In the genomic region with DNA sequence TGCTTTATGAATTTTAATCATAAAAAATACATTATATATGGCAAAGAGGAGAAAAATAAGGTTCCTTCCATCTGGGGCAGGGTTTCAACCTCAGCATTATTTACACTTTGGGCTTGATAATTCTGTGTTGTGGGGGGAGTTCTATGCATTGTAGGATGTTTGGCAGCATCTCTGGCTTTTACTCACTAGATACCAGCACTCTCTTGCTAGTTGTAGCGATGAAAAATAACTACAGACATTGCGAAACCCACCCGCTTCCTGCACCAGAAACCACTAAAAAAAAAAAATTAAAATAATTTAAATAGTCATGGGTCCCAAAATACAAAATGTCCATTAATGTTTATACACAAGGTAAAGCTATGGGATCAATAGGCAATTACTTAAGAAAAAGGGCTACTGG, we compare ENCODE assay signal across 1 cellular context.
TF ChIP-seq lines count a peak whose summit lies in the region.

No MANE protein-coding gene starts in this region.

TF ChIP-seq in HepG2, 621 proteins besides CTCF, POLR2A, EP300 and RAD21:
- TF ChIP-seq CC2D1A (CRISPR knock-in tag; IDR thresholded peaks at IDR 0.05) (no peak), CEBPB (IDR thresholded peaks at IDR 0.05; ENCODE audit: borderline replicate concordance, low read depth, low read length) (peak; percentile 19; the same call in 1 of the 2 replicates)
